ENCODE assay signal across 8 cellular contexts in the genomic region with DNA sequence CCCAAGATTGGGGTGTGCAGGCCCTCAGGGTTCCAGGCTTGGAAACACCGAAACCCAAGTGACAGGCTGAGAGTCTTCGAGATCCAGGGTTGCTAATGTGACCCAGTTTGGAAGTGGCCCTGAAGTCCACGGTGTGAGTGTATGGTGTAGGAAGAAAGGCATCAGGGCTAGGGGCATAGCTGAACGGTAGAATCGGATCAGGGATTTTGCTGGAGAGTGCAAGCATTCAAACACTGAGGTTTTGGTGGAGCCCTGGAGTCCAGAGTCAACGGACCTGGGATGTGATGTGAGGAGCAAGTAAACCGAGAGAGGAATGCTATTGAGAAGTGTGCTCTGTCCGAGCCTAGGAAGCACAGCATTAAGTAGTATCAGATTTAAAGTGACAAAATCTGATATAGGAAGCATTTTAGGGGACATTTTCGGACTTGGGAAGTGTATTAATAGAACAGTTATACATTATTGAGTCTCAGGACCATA. TPM values are rescaled to one million over a fixed set of nuclear protein-coding genes. Genes with fewer than 3 reads are reported as not detected.
DNase-seq lines count a peak whose midpoint lies in the region; ATAC-seq, FAIRE-seq and TF ChIP-seq lines count a peak whose summit lies in the region.

No MANE protein-coding gene starts in this region.

- WGBS in A549 (ENCODE audit: missing lambda C conversion rate) = 2% methylated on average over 7 of the region's 9 CpGs

- H3K4me1 ChIP-seq in A549 (peaks cover 18% of the 10 kb centered on the region), OCI-LY7 (ENCODE audit: insufficient read depth, low read length, poor library complexity, severe bottlenecking) (peaks cover 59% of the 10 kb centered on the region), endocrine pancreas (ENCODE audit: control insufficient read depth, insufficient read depth, low read length) (no peaks in the 10 kb centered on the region), muscle layer of colon (ENCODE audit: insufficient read depth, low read length) (peaks cover 30% of the 10 kb centered on the region)

- H3K4me3 ChIP-seq in A549 (peak overlapping the region; percentile 97), OCI-LY7 (ENCODE audit: low read depth, low read length, poor library complexity, severe bottlenecking) (peak overlapping the region; percentile 94), endocrine pancreas (ENCODE audit: control insufficient read depth, insufficient read depth, low read length) (peak overlapping the region; percentile 63), muscle layer of colon (ENCODE audit: low read depth in 1 of 2, low read length in 2 of 2) (peak overlapping the region; percentile 94)

- DNase-seq in A549 (ENCODE audit: low read depth in 1 of 2, low spot score in 1 of 2) = peak in 1 of 2 experiments; percentile 21
- no peak for DNase-seq in OCI-LY7 (ENCODE audit: low spot score)
- DNase-seq in GM10248 (ENCODE audit: extremely low spot score) = no peak

- no peak for TF ChIP-seq RAD21 in A549 (conservative IDR thresholded peaks at IDR 0.05 in 1 of 2, IDR thresholded peaks at IDR 0.05 in 1 of 2)

- no peaks in the 10 kb centered on the region for H3K9me2 ChIP-seq in OCI-LY7 (ENCODE audit: insufficient read depth, low read length)

- no peak for TF ChIP-seq EP300 in A549 (IDR thresholded peaks at IDR 0.05)

- H3K9me3 ChIP-seq in A549 (no peaks in the 10 kb centered on the region), OCI-LY7 (ENCODE audit: low read length) (no peaks in the 10 kb centered on the region), endocrine pancreas (ENCODE audit: control insufficient read depth, low read length) (no peaks in the 10 kb centered on the region), muscle layer of colon (ENCODE audit: low read length) (no peaks in the 10 kb centered on the region)

- H3K36me3 ChIP-seq in OCI-LY7 (ENCODE audit: insufficient read depth, low read length) = peaks cover 39% of the 10 kb centered on the region
- H3K36me3 ChIP-seq in endocrine pancreas (ENCODE audit: control insufficient read depth, insufficient read depth, low read length) = no peaks in the 10 kb centered on the region
- H3K36me3 ChIP-seq in muscle layer of colon (ENCODE audit: insufficient read depth, low read length) = no peaks in the 10 kb centered on the region

- peak overlapping the region; percentile 34; the same call in 1 of the 2 replicates for H2AFZ ChIP-seq in OCI-LY7 (ENCODE audit: low read length)

- TSS peak; percentile 53 for BruUV-seq in OCI-LY7 (replicated peaks; lab: Mats Ljungman, UMichigan)

- CTCF ChIA-PET in A549 (lab: Yijun Ruan, JAX) = interaction anchor here (1.4 to 2.2 kb wide), 3 partner anchors 23 to 157 kb away, joined by 3 to 8 read pairs (median 4); no protein-coding TSS in a partner anchor
- CTCF ChIA-PET in OCI-LY7 (lab: Charles Lee; ENCODE audit: unreplicated experiment) = interaction anchor here (0.5 to 1.0 kb wide), 3 partner anchors 9 to 102 kb away, joined by 3 read pairs; no protein-coding TSS in a partner anchor
- CTCF ChIA-PET in GM10248 (lab: Yijun Ruan, JAX) = interaction anchor here (0.7 to 5.1 kb wide), 8 partner anchors 10 to 81 kb away, joined by 3 to 27 read pairs (median 5); no protein-coding TSS in a partner anchor

- TF ChIP-seq POLR2A in A549 (IDR thresholded peaks at IDR 0.05; ENCODE audit: low read length) = no peak

- FAIRE-seq in A549 (lab: Jason Lieb, UNC) = no peak

- TF ChIP-seq CTCF in A549 (IDR thresholded peaks at IDR 0.05) (no peak), OCI-LY7 (conservative IDR thresholded peaks at IDR 0.05; ENCODE audit: low read length) (no peak; the same call in 1 of the 2 replicates), GM10248 (IDR thresholded peaks at IDR 0.05; ENCODE audit: control extremely low read depth, extremely low read depth, low read depth, missing control alignments) (no peak)

- H3K9ac ChIP-seq in endocrine pancreas (ENCODE audit: control insufficient read depth, insufficient read depth, low read length) = peak overlapping the region; percentile 71
- H3K9ac ChIP-seq in muscle layer of colon (ENCODE audit: low read length) = peak overlapping the region; percentile 50

- intact Hi-C loops in OCI-LY7 (cut with micrococcal nuclease; ENCODE audit: unreplicated experiment) = loop anchor here (1.0 to 10.0 kb wide), 3 partner anchors 20 to 308 kb away; no protein-coding TSS in a partner anchor

- POLR2A ChIA-PET in A549 (lab: Yijun Ruan, JAX) = interaction anchor here (1.0 to 2.3 kb wide), 9 partner anchors 9 to 169 kb away, joined by 3 to 19 read pairs (median 8); partner anchors contain the start of gene CITED4
- POLR2A ChIA-PET in OCI-LY7 (lab: Charles Lee) = interaction anchor here (1.1 to 6.2 kb wide), 6 partner anchors 12 to 306 kb away, joined by 3 to 168 read pairs (median 10); partner anchors contain the start of gene RIMS3
- POLR2A ChIA-PET in GM10248 (lab: Yijun Ruan, JAX) = interaction anchor here (0.5 to 2.7 kb wide), 3 partner anchors 10 to 542 kb away, joined by 3 to 17 read pairs (median 3); no protein-coding TSS in a partner anchor

- peak overlapping the region; percentile 96 for H3K4me2 ChIP-seq in A549
- peak overlapping the region; percentile 96 for H3K4me2 ChIP-seq in OCI-LY7 (ENCODE audit: low read length)

- H4K20me1 ChIP-seq in OCI-LY7 (ENCODE audit: insufficient read depth, low read length) = peaks cover 22% of the 10 kb centered on the region; the same call in 1 of the 2 replicates

- peaks cover 77% of the 10 kb centered on the region for H3K79me2 ChIP-seq in OCI-LY7 (ENCODE audit: insufficient read depth, low read depth, low read length)

- ATAC-seq in A549 (peak in 1 of 2 experiments; percentile 26; a peak in 3 of 6 replicates), GM18870 (IDR thresholded peaks at IDR 0.05; ENCODE audit: unreplicated experiment) (peak; percentile 6), GM19463 (IDR thresholded peaks at IDR 0.05; ENCODE audit: unreplicated experiment) (no peak), GM18519 (IDR thresholded peaks at IDR 0.05; ENCODE audit: low FRiP score, unreplicated experiment) (no peak)

- H3K27me3 ChIP-seq in endocrine pancreas (ENCODE audit: control insufficient read depth, insufficient read depth, low read length) (no peaks in the 10 kb centered on the region), muscle layer of colon (ENCODE audit: control insufficient read depth in 1 of 2, insufficient read depth in 2 of 2, low read length in 2 of 2) (no peaks in the 10 kb centered on the region)

- H3K27ac ChIP-seq in A549 = peak overlapping the region; percentile 99 to 100
- peak overlapping the region; percentile 87 for H3K27ac ChIP-seq in OCI-LY7 (ENCODE audit: low read depth, low read length, poor library complexity, severe bottlenecking)
- H3K27ac ChIP-seq in muscle layer of colon (ENCODE audit: low read depth, low read length) = peak overlapping the region; percentile 99

TF ChIP-seq in A549, 52 proteins besides CTCF, POLR2A, EP300 and RAD21:
- TF ChIP-seq USF2 (IDR thresholded peaks at IDR 0.05) = peak; percentile 52
- TF ChIP-seq, protein P1, sequence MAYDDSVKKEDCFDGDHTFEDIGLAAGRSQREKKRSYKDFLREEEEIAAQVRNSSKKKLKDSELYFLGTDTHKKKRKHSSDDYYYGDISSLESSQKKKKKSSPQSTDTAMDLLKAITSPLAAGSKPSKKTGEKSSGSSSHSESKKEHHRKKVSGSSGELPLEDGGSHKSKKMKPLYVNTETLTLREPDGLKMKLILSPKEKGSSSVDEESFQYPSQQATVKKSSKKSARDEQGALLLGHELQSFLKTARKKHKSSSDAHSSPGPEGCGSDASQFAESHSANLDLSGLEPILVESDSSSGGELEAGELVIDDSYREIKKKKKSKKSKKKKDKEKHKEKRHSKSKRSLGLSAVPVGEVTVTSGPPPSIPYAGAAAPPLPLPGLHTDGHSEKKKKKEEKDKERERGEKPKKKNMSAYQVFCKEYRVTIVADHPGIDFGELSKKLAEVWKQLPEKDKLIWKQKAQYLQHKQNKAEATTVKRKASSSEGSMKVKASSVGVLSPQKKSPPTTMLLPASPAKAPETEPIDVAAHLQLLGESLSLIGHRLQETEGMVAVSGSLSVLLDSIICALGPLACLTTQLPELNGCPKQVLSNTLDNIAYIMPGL (CRISPR knock-in tag; IDR thresholded peaks at IDR 0.05; ENCODE audit: borderline replicate concordance) = no peak
- TF ChIP-seq TP53 (CRISPR knock-in tag; IDR thresholded peaks at IDR 0.05) = no peak

RNA-seq across cellular contexts. Expression of gene NFYC, which starts 1.0 kb away (rescaled TPM):
- 37.8 and 43.4 TPM in 2 replicates for polyA plus RNA-seq in A549 (2011; rRNA removed)
- polyA plus RNA-seq in A549 (2012; cell fraction: cytosol; rRNA removed) = 72.7 and 88.4 TPM in 2 replicates
- 74.1 and 115 TPM in 2 replicates for polyA plus RNA-seq in A549 (2012; cell fraction: nucleus; rRNA removed)
- 35.0 to 35.2 TPM (median 35.1 TPM) in 3 replicates for polyA plus RNA-seq in A549 (2017; fragmentation: RNase III; extraction: RNeasy Plus Mini Kit Qiagen cat#74134 plus additional on column Dnase treatment)
- 70.6 and 97.8 TPM in 2 replicates for polyA minus RNA-seq in A549 (2011; rRNA and poly(A)+ RNA removed)
- 29.3 and 39.1 TPM in 2 replicates for total RNA-seq in OCI-LY7 (2014; rRNA removed; shearing (Covaris generic))
- total RNA-seq in OCI-LY7 (2022) = 71.0 and 77.1 TPM in 2 replicates

RNA-seq across cellular contexts. Expression of gene RIMS3, which starts 27.0 kb away (rescaled TPM):
- polyA plus RNA-seq in A549 (2011; rRNA removed) (1.9 and 2.4 TPM in 2 replicates), A549 (2017; fragmentation: RNase III; extraction: RNeasy Plus Mini Kit Qiagen cat#74134 plus additional on column Dnase treatment) (1.3 to 1.6 TPM (median 1.5 TPM) in 3 replicates)
- polyA plus RNA-seq in A549 (2012; cell fraction: cytosol; rRNA removed) = 0.95 and 1.3 TPM in 2 replicates
- polyA plus RNA-seq in A549 (2012; cell fraction: nucleus; rRNA removed) = 1.4 and 1.8 TPM in 2 replicates
- polyA minus RNA-seq in A549 (2011; rRNA and poly(A)+ RNA removed) = 3.6 and 4.9 TPM in 2 replicates
- total RNA-seq in OCI-LY7 (2014; rRNA removed; shearing (Covaris generic)) = 79.5 and 89.3 TPM in 2 replicates
- total RNA-seq in OCI-LY7 (2022) = 80.3 and 106 TPM in 2 replicates
